8 cellular contexts compared by ENCODE assay signal in genomic region chr9:96061293-96061987, GRCh38.
DNase-seq lines count a peak whose midpoint lies in the region; ATAC-seq and TF ChIP-seq lines count a peak whose summit lies in the region.

No MANE protein-coding gene starts in this region.

- H3K36me3 ChIP-seq in IMR-90 (ENCODE audit: control insufficient read depth, insufficient read depth, low read length), result no peaks in the 10 kb centered on the region
- no peaks in the 10 kb centered on the region for H3K36me3 ChIP-seq in lower lobe of right lung

- no peak overlapping the region for H4K91ac ChIP-seq in IMR-90 (ENCODE audit: insufficient read depth, low read depth, low read length)

- no peak overlapping the region for H3K4ac ChIP-seq in IMR-90 (ENCODE audit: low read depth, low read length)

- no peak overlapping the region; the same call in 1 of the 2 replicates for H4K5ac ChIP-seq in IMR-90 (ENCODE audit: low read depth, low read length)

- no peak overlapping the region for H2AK9ac ChIP-seq in IMR-90 (replicated peaks; ENCODE audit: low read depth, low read length, poor library complexity)

- CTCF ChIA-PET in IMR-90 (lab: Yijun Ruan, JAX), result no interaction called here

- no peak overlapping the region; the same call in 1 of the 2 replicates for H2BK120ac ChIP-seq in IMR-90 (ENCODE audit: low read depth, low read length)

- TF ChIP-seq POLR2A in IMR-90 (IDR thresholded peaks at IDR 0.05; ENCODE audit: low read depth, low read length), result no peak

- intact Hi-C loops in IMR-90 (cut with micrococcal nuclease) (loop anchor here (2.0 kb wide), 2 partner anchors 335 to 551 kb away; no protein-coding TSS in a partner anchor), lower lobe of right lung (cut with DNase I) (no loop called here)

- peaks cover 5% of the 10 kb centered on the region; the same call in 1 of the 2 replicates for H3K27me3 ChIP-seq in IMR-90 (ENCODE audit: control insufficient read depth, insufficient read depth, low read length)
- no peaks in the 10 kb centered on the region for H3K27me3 ChIP-seq in lower lobe of right lung (ENCODE audit: low read depth)

- in situ Hi-C loops in IMR-90 (cut with MboI; ENCODE audit: low sequenced_read_pairs), result no loop called here

- peaks cover 2% of the 10 kb centered on the region; the same call in 1 of the 2 replicates for H3K4me1 ChIP-seq in IMR-90 (ENCODE audit: control insufficient read depth, insufficient read depth, low read length)
- peaks cover 15% of the 10 kb centered on the region for H3K4me1 ChIP-seq in lower lobe of right lung

- no peak overlapping the region; the same call in 1 of the 2 replicates for H3K4me2 ChIP-seq in IMR-90 (ENCODE audit: low read depth, low read length)

- H4K8ac ChIP-seq in IMR-90 (ENCODE audit: low read depth in 2 of 2, low read length in 2 of 2), result no peak overlapping the region

- H3K27ac ChIP-seq in IMR-90 (ENCODE audit: insufficient read depth, low read length), result no peak overlapping the region
- peak overlapping the region; percentile 56 for H3K27ac ChIP-seq in lower lobe of right lung

- peak; percentile 49 for TF ChIP-seq CTCF in IMR-90 (conservative IDR thresholded peaks at IDR 0.05; ENCODE audit: low read depth, low read length)
- TF ChIP-seq CTCF in WI38 (IDR thresholded peaks at IDR 0.05; ENCODE audit: low read depth, low read length), result peak; percentile 7; the same call in 1 of the 2 replicates
- peak; percentile 76 for TF ChIP-seq CTCF in choroid plexus epithelial cell (conservative IDR thresholded peaks at IDR 0.05; ENCODE audit: low read depth, low read length)
- TF ChIP-seq CTCF in lower lobe of right lung (IDR thresholded peaks at IDR 0.05), result peak; percentile 40

- no peaks in the 10 kb centered on the region for H3K79me1 ChIP-seq in IMR-90 (ENCODE audit: low read depth in 1 of 2, low read length in 2 of 2)

- H2AK5ac ChIP-seq in IMR-90 (ENCODE audit: low read depth, low read length), result no peak overlapping the region

- H3K9me3 ChIP-seq in IMR-90 (ENCODE audit: control insufficient read depth, insufficient read depth, low read length) (peaks cover 4% of the 10 kb centered on the region; the same call in 1 of the 2 replicates), lower lobe of right lung (no peaks in the 10 kb centered on the region)

- no peak overlapping the region for H2BK15ac ChIP-seq in IMR-90 (ENCODE audit: low read depth, low read length)

- peak; percentile 60 for TF ChIP-seq RAD21 in IMR-90 (IDR thresholded peaks at IDR 0.05; ENCODE audit: low read length)

- no peak overlapping the region for H2BK20ac ChIP-seq in IMR-90 (ENCODE audit: low read depth, low read length)

- no TSS peak for BruUV-seq in IMR-90 (replicated peaks; lab: Mats Ljungman, UMichigan)

- DNase-seq in COR-L47 (lab: John Stamatoyannopoulos, UW) (peak; percentile 53), IMR-90 (peak; percentile 41), choroid plexus epithelial cell (ENCODE audit: low read depth) (peak; percentile 74), lower lobe of right lung (no peak), NCI-H128 (lab: John Stamatoyannopoulos, UW; ENCODE audit: unreplicated experiment) (no peak)
- no peak for DNase-seq in stimulated activated effector memory CD8-positive, alpha-beta T cell treated with anti-CD3 and anti-CD28 coated beads, Interleukin-12 subunit alpha, Interleukin-12 subunit beta, amount 100 ng/mL, for 72 hours (ENCODE audit: low spot score in 2 of 2)

- H3K36me3 Mint-ChIP-seq in stimulated activated effector memory CD8-positive, alpha-beta T cell treated with anti-CD3 and anti-CD28 coated beads, Interleukin-12 subunit alpha, Interleukin-12 subunit beta, amount 100 ng/mL, for 72 hours, result no peaks in the 10 kb centered on the region

- H3K14ac ChIP-seq in IMR-90 (replicated peaks; ENCODE audit: low read depth, low read length), result no peak overlapping the region

- dilution Hi-C loops in IMR-90 (cut with HindIII; ENCODE audit: low sequenced_read_pairs, unreplicated experiment), result no loop called here

- WGBS in IMR-90 (ENCODE audit: extremely low coverage in 2 of 2, insufficient read length in 1 of 2), 2 experiments, result 45% methylated on average over 5 of the region's 10 CpGs; no CpG with 5 or more reads in 1 of the 2 experiments

- peak overlapping the region; percentile 52 for H2AFZ ChIP-seq in IMR-90 (replicated peaks; ENCODE audit: low read length, poor library complexity)

- no peak overlapping the region for H3K4me3 Mint-ChIP-seq in stimulated activated effector memory CD8-positive, alpha-beta T cell treated with anti-CD3 and anti-CD28 coated beads, Interleukin-12 subunit alpha, Interleukin-12 subunit beta, amount 100 ng/mL, for 72 hours

- no peaks in the 10 kb centered on the region for H3K9me3 Mint-ChIP-seq in stimulated activated effector memory CD8-positive, alpha-beta T cell treated with anti-CD3 and anti-CD28 coated beads, Interleukin-12 subunit alpha, Interleukin-12 subunit beta, amount 100 ng/mL, for 72 hours

- H2BK5ac ChIP-seq in IMR-90 (ENCODE audit: low read depth, low read length, poor library complexity, severe bottlenecking), result no peak overlapping the region

- POLR2A ChIA-PET in IMR-90 (lab: Charles Lee; ENCODE audit: unreplicated experiment), result no interaction called here

- H3K4me1 Mint-ChIP-seq in stimulated activated effector memory CD8-positive, alpha-beta T cell treated with anti-CD3 and anti-CD28 coated beads, Interleukin-12 subunit alpha, Interleukin-12 subunit beta, amount 100 ng/mL, for 72 hours, result peaks cover 37% of the 10 kb centered on the region

- no peak overlapping the region for H3K9ac ChIP-seq in IMR-90 (ENCODE audit: low read depth, low read length)

- H4K20me1 ChIP-seq in IMR-90 (ENCODE audit: insufficient read depth, low read length), result no peaks in the 10 kb centered on the region

- peak overlapping the region; percentile 77 for H3K27ac Mint-ChIP-seq in stimulated activated effector memory CD8-positive, alpha-beta T cell treated with anti-CD3 and anti-CD28 coated beads, Interleukin-12 subunit alpha, Interleukin-12 subunit beta, amount 100 ng/mL, for 72 hours

- no peak overlapping the region for H3K56ac ChIP-seq in IMR-90 (ENCODE audit: extremely low read depth, insufficient read depth, low read length)

- H3K4me3 ChIP-seq in IMR-90 (ENCODE audit: insufficient read depth, low read depth, low read length), result no peak overlapping the region
- H3K4me3 ChIP-seq in WI38 (ENCODE audit: low read depth, low read length), result no peak overlapping the region
- no peak overlapping the region for H3K4me3 ChIP-seq in choroid plexus epithelial cell (ENCODE audit: low read depth, low read length)
- H3K4me3 ChIP-seq in lower lobe of right lung, result no peak overlapping the region

- no peaks in the 10 kb centered on the region; the same call in 1 of the 2 replicates for H3K9me1 ChIP-seq in IMR-90 (ENCODE audit: insufficient read depth, low read length)

- H3K23ac ChIP-seq in IMR-90 (ENCODE audit: low read depth, low read length), result no peak overlapping the region

- ATAC-seq in IMR-90 (ENCODE audit: low read depth) (peak; percentile 87), lower lobe of right lung (peak; percentile 58 to 59), GM18498 (IDR thresholded peaks at IDR 0.05; ENCODE audit: unreplicated experiment) (no peak)
- peak; percentile 63 for ATAC-seq in stimulated activated effector memory CD8-positive, alpha-beta T cell treated with anti-CD3 and anti-CD28 coated beads, Interleukin-12 subunit alpha, Interleukin-12 subunit beta, amount 100 ng/mL, for 72 hours

- no peak overlapping the region; the same call in 1 of the 2 replicates for H3K18ac ChIP-seq in IMR-90 (ENCODE audit: low read depth, low read length)

TF ChIP-seq in IMR-90, 13 proteins besides CTCF, POLR2A, EP300 and RAD21:
- TF ChIP-seq MAZ (IDR thresholded peaks at IDR 0.05; ENCODE audit: borderline replicate concordance, low read depth, low read length) (no peak), NFE2L2 (IDR thresholded peaks at IDR 0.05; ENCODE audit: low read depth, low read length) (no peak), FOS (IDR thresholded peaks at IDR 0.05; ENCODE audit: low read depth, low read length) (peak; percentile 26; the same call in 1 of the 2 replicates), SMC3 (IDR thresholded peaks at IDR 0.05; ENCODE audit: low read depth, low read length) (peak; percentile 48), CEBPB (IDR thresholded peaks at IDR 0.05; ENCODE audit: low read depth, low read length) (no peak), RCOR1 (IDR thresholded peaks at IDR 0.05; ENCODE audit: insufficient replicate concordance, low read length) (no peak), MXI1 (IDR thresholded peaks at IDR 0.05; ENCODE audit: borderline replicate concordance, low read depth, low read length) (no peak), CHD1 (IDR thresholded peaks at IDR 0.05; ENCODE audit: low read depth, low read length) (no peak), MAFK (IDR thresholded peaks at IDR 0.05; ENCODE audit: low read depth, low read length) (no peak), ELK1 (IDR thresholded peaks at IDR 0.05; ENCODE audit: borderline replicate concordance, low read depth, low read length) (no peak), RFX5 (IDR thresholded peaks at IDR 0.05; ENCODE audit: low read depth, low read length) (no peak), USF2 (IDR thresholded peaks at IDR 0.05; ENCODE audit: low read depth, low read length) (no peak), BHLHE40 (IDR thresholded peaks at IDR 0.05; ENCODE audit: low read depth, low read length) (no peak)

Comparison
In these comparisons a context has a peak if more than half of its experiments do, and no peak if none do; other contexts are left out.
1. DNase-seq: peak in COR-L47 (single experiment), IMR-90 (single experiment) and choroid plexus epithelial cell (single experiment); none in lower lobe of right lung (single experiment), stimulated activated effector memory CD8-positive, alpha-beta T cell treated with anti-CD3 and anti-CD28 coated beads, Interleukin-12 subunit alpha, Interleukin-12 subunit beta, amount 100 ng/mL, for 72 hours (0 of 2) and NCI-H128 (single experiment).
2. CTCF ChIP-seq: peak in every context shown above with its lines; median percentile 76 in choroid plexus epithelial cell; 49 in IMR-90; 40 in lower lobe of right lung; 7 in WI38.